Comparison of ENCODE assay signal across 1 cellular context in the genomic region with DNA sequence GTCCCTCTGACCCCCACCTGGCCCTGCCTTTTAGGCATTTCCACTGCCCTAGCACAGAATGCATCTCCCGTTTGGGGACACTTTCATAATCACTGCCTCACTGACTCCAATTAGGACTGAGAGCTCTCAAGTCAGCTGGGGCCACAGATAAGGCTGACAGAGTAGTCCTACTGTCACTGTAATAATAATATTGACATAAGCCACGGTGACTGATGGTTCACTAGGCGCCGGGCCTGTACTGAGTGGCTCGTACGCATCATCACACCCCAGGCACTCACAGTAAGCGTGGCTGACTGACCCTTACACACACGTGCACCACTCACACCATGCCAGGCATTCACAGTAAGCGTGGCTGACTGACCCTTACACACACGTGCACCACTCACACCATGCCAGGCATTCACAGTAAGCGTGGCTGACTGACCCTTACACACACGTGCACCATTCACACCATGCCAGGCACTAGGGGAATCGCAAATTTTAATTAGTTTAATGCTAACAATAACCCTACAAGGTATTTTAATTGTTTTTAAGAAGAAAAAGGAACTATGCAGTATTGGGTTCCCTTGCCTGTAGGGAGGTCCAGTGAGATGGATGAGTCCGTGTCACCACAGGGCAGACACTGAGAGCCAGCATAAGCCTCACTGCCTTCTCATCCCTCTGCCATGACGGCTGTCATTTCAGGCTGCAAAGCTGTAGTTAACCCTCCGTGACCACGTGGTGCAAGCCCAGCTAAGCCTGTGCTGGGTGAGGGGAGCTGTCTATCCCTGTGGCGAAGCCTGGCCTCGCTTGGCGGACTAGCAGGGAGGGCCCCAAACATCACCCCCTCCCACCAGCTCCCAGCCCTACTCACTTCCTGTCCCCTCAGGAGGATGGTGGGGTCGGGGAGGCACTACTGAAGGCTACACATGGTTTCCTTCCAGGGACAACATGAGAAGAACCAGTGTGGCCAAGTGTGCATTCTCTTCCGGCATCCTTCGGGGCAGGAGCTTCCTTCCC.
TF ChIP-seq lines count a peak whose summit lies in the region.

No MANE protein-coding gene starts in this region.

TF ChIP-seq in H1, 55 proteins besides CTCF, POLR2A, EP300 and RAD21 (continued from another document):
- TF ChIP-seq, protein P1, sequence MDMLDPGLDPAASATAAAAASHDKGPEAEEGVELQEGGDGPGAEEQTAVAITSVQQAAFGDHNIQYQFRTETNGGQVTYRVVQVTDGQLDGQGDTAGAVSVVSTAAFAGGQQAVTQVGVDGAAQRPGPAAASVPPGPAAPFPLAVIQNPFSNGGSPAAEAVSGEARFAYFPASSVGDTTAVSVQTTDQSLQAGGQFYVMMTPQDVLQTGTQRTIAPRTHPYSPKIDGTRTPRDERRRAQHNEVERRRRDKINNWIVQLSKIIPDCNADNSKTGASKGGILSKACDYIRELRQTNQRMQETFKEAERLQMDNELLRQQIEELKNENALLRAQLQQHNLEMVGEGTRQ (IDR thresholded peaks at IDR 0.05; ENCODE audit: low read length) = no peak
- no peak for TF ChIP-seq KDM1A (IDR thresholded peaks at IDR 0.05; ENCODE audit: borderline replicate concordance, low read length)
- no peak for TF ChIP-seq EZH2 (IDR thresholded peaks at IDR 0.05; ENCODE audit: low read depth, low read length, severe bottlenecking)
- TF ChIP-seq, protein P2, sequence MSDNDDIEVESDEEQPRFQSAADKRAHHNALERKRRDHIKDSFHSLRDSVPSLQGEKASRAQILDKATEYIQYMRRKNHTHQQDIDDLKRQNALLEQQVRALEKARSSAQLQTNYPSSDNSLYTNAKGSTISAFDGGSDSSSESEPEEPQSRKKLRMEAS (IDR thresholded peaks at IDR 0.05) = no peak
TF ChIP-seq in H1: peak in this region for 0.
